Comparison of ENCODE assay signal across 8 cellular contexts in genomic region chr7:102396710-102397019, GRCh38. TPM values are rescaled to one million over a fixed set of nuclear protein-coding genes. Genes with fewer than 3 reads are reported as not detected.
DNase-seq lines count a peak whose midpoint lies in the region; ATAC-seq and TF ChIP-seq lines count a peak whose summit lies in the region.

No MANE protein-coding gene starts in this region.

- no peaks in the 10 kb centered on the region for H3K9me3 Mint-ChIP-seq in osteocyte (ENCODE audit: unreplicated experiment)

- ATAC-seq in HG03045 (IDR thresholded peaks at IDR 0.05; ENCODE audit: unreplicated experiment) (no peak), HG03039 (IDR thresholded peaks at IDR 0.05; ENCODE audit: unreplicated experiment) (no peak)

- peak overlapping the region; percentile 64 for H3K9ac ChIP-seq in ES-I3 (ENCODE audit: low read depth, low read length)

- TF ChIP-seq CTCF in osteocyte (IDR thresholded peaks at IDR 0.05), result no peak

- H3K4me1 ChIP-seq in ES-I3 (ENCODE audit: insufficient read depth, low read length), result no peaks in the 10 kb centered on the region

- H3K36me3 ChIP-seq in ES-I3 (ENCODE audit: insufficient read depth, low read length), result peaks cover 3% of the 10 kb centered on the region

- DNase-seq in OCI-M1 (lab: John Stamatoyannopoulos, UW) (peak; percentile 25), erythroblast (lab: John Stamatoyannopoulos, UW) (no peak), osteocyte (ENCODE audit: extremely low spot score, unreplicated experiment) (no peak), activated gamma-delta T cell treated with Interleukin-2 at 50 U/mL for 16 hours (no peak), NCI-H1436 treated with DMSO at 0.1 percent for 48 hours (lab: John Stamatoyannopoulos, UW) (no peak)

- peak; percentile 31 for TF ChIP-seq POLR2A in erythroblast (IDR thresholded peaks at IDR 0.05; ENCODE audit: low read length)

- H3K4me1 Mint-ChIP-seq in osteocyte (ENCODE audit: unreplicated experiment), result peaks cover 18% of the 10 kb centered on the region

- no peaks in the 10 kb centered on the region for H3K27me3 Mint-ChIP-seq in osteocyte (ENCODE audit: unreplicated experiment)

- H3K27ac Mint-ChIP-seq in osteocyte (ENCODE audit: unreplicated experiment), result peak overlapping the region; percentile 98

- peak overlapping the region; percentile 97 for H3K4me3 Mint-ChIP-seq in osteocyte (ENCODE audit: unreplicated experiment)

- peaks cover 14% of the 10 kb centered on the region for H3K36me3 Mint-ChIP-seq in osteocyte (ENCODE audit: unreplicated experiment)

- H3K9me3 ChIP-seq in ES-I3 (ENCODE audit: control insufficient read depth, insufficient read depth, low read length), result no peaks in the 10 kb centered on the region

RNA-seq across cellular contexts. Expression of gene PRKRIP1, which starts 0.5 kb away (rescaled TPM):
- 30.1 and 32.2 TPM in 2 replicates for total RNA-seq in osteocyte

RNA-seq across cellular contexts. Expression of gene ORAI2, which starts 36.7 kb away (rescaled TPM):
- total RNA-seq in osteocyte, result 46.3 and 47.8 TPM in 2 replicates

RNA-seq across cellular contexts. Expression of gene SPDYE6, which starts 40.4 kb away (rescaled TPM):
- total RNA-seq in osteocyte, result not detected in 2 replicates
